Comparison of ENCODE assay signal across 8 cellular contexts in the genomic region with DNA sequence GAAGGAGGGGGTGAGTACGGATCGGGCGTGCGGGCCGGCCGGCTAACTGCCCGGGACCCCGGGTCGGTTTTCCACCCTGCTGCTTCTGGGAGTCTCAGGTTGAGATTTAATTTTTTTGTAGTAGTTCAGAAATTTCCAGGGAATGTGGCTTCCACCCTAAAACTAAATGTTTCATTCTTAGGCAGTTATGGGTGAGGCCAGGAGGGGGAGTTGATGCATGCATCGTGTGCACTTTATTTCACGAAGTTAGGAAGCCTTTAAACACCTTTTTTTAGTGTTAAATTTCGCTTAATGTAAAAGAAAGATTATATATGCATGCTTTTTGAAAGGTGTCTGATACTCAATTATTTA. TPM values are rescaled to one million over a fixed set of nuclear protein-coding genes. Genes with fewer than 3 reads are reported as not detected.
DNase-seq lines count a peak whose midpoint lies in the region; ATAC-seq and TF ChIP-seq lines count a peak whose summit lies in the region.

No MANE protein-coding gene starts in this region.

- DNase-seq in SKM-1 treated with dmso at 0.1 percent for 144 hours (lab: John Stamatoyannopoulos, UW; ENCODE audit: unreplicated experiment) (peak; percentile 54), SKM-1 (lab: John Stamatoyannopoulos, UW; ENCODE audit: unreplicated experiment) (no peak), suprapubic skin (ENCODE audit: low spot score in 2 of 2) (no peak), NCI-H1092 (lab: John Stamatoyannopoulos, UW) (no peak)
- DNase-seq in activated CD4-positive, alpha-beta memory T cell treated with anti-CD3 and anti-CD28 coated beads, Interleukin-2, amount 10 ng/mL, durations not matched to agents 7 days and 5 days: no peak
- DNase-seq in activated effector memory CD4-positive, alpha-beta T cell treated with Interleukin-2 at 50 U/mL for 16 hours: no peak

- H3K9ac ChIP-seq in iPS-18a (ENCODE audit: low read length): peak overlapping the region; percentile 87

- no peaks in the 10 kb centered on the region for H3K27me3 ChIP-seq in iPS-18a (ENCODE audit: control insufficient read depth, insufficient read depth, low read length)
- no peaks in the 10 kb centered on the region for H3K27me3 ChIP-seq in suprapubic skin

- TF ChIP-seq CTCF in suprapubic skin (IDR thresholded peaks at IDR 0.05): peak in 1 of 2 donors; percentile 26

- peaks cover 53% of the 10 kb centered on the region for H3K36me3 Mint-ChIP-seq in activated CD4-positive, alpha-beta memory T cell treated with anti-CD3 and anti-CD28 coated beads, Interleukin-2, amount 10 ng/mL, durations not matched to agents 7 days and 5 days (ENCODE audit: low read depth)

- no peak overlapping the region for H3K27ac ChIP-seq in iPS-18a (ENCODE audit: low read length)
- peak overlapping the region; percentile 95 for H3K27ac ChIP-seq in suprapubic skin

- H3K4me1 Mint-ChIP-seq in activated CD4-positive, alpha-beta memory T cell treated with anti-CD3 and anti-CD28 coated beads, Interleukin-2, amount 10 ng/mL, durations not matched to agents 7 days and 5 days: peaks cover 69% of the 10 kb centered on the region

- H3K9me3 ChIP-seq in iPS-18a (ENCODE audit: control insufficient read depth, low read depth, low read length) (no peaks in the 10 kb centered on the region), suprapubic skin (no peaks in the 10 kb centered on the region)

- H3K36me3 ChIP-seq in iPS-18a (ENCODE audit: control insufficient read depth, low read depth, low read length) (peaks cover 42% of the 10 kb centered on the region), suprapubic skin (peaks cover 46% of the 10 kb centered on the region)

- TF ChIP-seq POLR2A in suprapubic skin (IDR thresholded peaks at IDR 0.05): no peak

- POLR2A ChIA-PET in activated CD4-positive, alpha-beta memory T cell treated with anti-CD3 and anti-CD28 coated beads, Interleukin-2, amount 10 ng/mL, durations not matched to agents 7 days and 5 days (lab: Charles Lee): interaction anchor here (0.9 to 7.0 kb wide), 7 partner anchors 10 to 119 kb away, joined by 3 to 77 read pairs (median 9); a partner anchor contains a TSS

- H3K4me3 ChIP-seq in iPS-18a (ENCODE audit: low read length): peak overlapping the region; percentile 94
- H3K4me3 ChIP-seq in suprapubic skin: peak overlapping the region; percentile 100

- TF ChIP-seq EP300 in suprapubic skin (IDR thresholded peaks at IDR 0.05): no peak

- peak overlapping the region; percentile 81 for H3K27ac Mint-ChIP-seq in activated CD4-positive, alpha-beta memory T cell treated with anti-CD3 and anti-CD28 coated beads, Interleukin-2, amount 10 ng/mL, durations not matched to agents 7 days and 5 days

- peak overlapping the region; percentile 97 for H3K4me3 Mint-ChIP-seq in activated CD4-positive, alpha-beta memory T cell treated with anti-CD3 and anti-CD28 coated beads, Interleukin-2, amount 10 ng/mL, durations not matched to agents 7 days and 5 days

- no peak for ATAC-seq in GM21528 (IDR thresholded peaks at IDR 0.05; ENCODE audit: low FRiP score, unreplicated experiment)

- H3K9me3 Mint-ChIP-seq in activated CD4-positive, alpha-beta memory T cell treated with anti-CD3 and anti-CD28 coated beads, Interleukin-2, amount 10 ng/mL, durations not matched to agents 7 days and 5 days: no peaks in the 10 kb centered on the region

- CTCF ChIA-PET in activated CD4-positive, alpha-beta memory T cell treated with anti-CD3 and anti-CD28 coated beads, Interleukin-2, amount 10 ng/mL, durations not matched to agents 7 days and 5 days (lab: Charles Lee): interaction anchor here (0.9 to 4.6 kb wide), 9 partner anchors 10 to 156 kb away, joined by 3 to 36 read pairs (median 3); a partner anchor contains a TSS

- WGBS in suprapubic skin: 2% methylated on average over 10 of the region's 12 CpGs

- H3K4me1 ChIP-seq in iPS-18a (ENCODE audit: control insufficient read depth, low read depth, low read length) (peaks cover 5% of the 10 kb centered on the region), suprapubic skin (peaks cover 39% of the 10 kb centered on the region)

- H3K27me3 Mint-ChIP-seq in activated CD4-positive, alpha-beta memory T cell treated with anti-CD3 and anti-CD28 coated beads, Interleukin-2, amount 10 ng/mL, durations not matched to agents 7 days and 5 days: no peaks in the 10 kb centered on the region

RNA-seq across cellular contexts. Expression of a gene that starts 0.9 kb away (rescaled TPM):
- 100 to 1,000 TPM; 112 to 115 TPM for total RNA-seq in activated CD4-positive, alpha-beta memory T cell treated with anti-CD3 and anti-CD28 coated beads, Interleukin-2, amount 10 ng/mL, durations not matched to agents 7 days and 5 days
- 100 to 1,000 TPM in 1 of 4 donors, 10 to 100 TPM in 3; 57.2 to 119 (median 72.7) TPM for total RNA-seq in suprapubic skin

RNA-seq across cellular contexts. Expression of a gene that starts 8.3 kb away (rescaled TPM):
- total RNA-seq in activated CD4-positive, alpha-beta memory T cell treated with anti-CD3 and anti-CD28 coated beads, Interleukin-2, amount 10 ng/mL, durations not matched to agents 7 days and 5 days: 10 to 100 TPM; 80.8 to 81.9 TPM
- 1 to 10 TPM; 3.4 to 8.9 (median 6.1) TPM for total RNA-seq in suprapubic skin

RNA-seq across cellular contexts. Expression of a gene that starts 15.9 kb away (rescaled TPM):
- 10 to 100 TPM; 65.6 to 65.8 TPM for total RNA-seq in activated CD4-positive, alpha-beta memory T cell treated with anti-CD3 and anti-CD28 coated beads, Interleukin-2, amount 10 ng/mL, durations not matched to agents 7 days and 5 days
- total RNA-seq in suprapubic skin: 10 to 100 TPM; 22.9 to 50.3 (median 28.3) TPM

RNA-seq across cellular contexts. Expression of a gene that starts 51.7 kb away (rescaled TPM):
- total RNA-seq in activated CD4-positive, alpha-beta memory T cell treated with anti-CD3 and anti-CD28 coated beads, Interleukin-2, amount 10 ng/mL, durations not matched to agents 7 days and 5 days: 10 to 100 TPM; 20.6 to 23.3 TPM
- total RNA-seq in suprapubic skin: 10 to 100 TPM; 16.1 to 24.3 (median 19.3) TPM

Comparison
In these comparisons a context has a peak if more than half of its experiments do, and no peak if none do; other contexts are left out.
1. RNA of a gene that starts 8.3 kb away (total RNA-seq): 80.8 to 81.9 TPM in activated CD4-positive, alpha-beta memory T cell treated with anti-CD3 and anti-CD28 coated beads, Interleukin-2, amount 10 ng/mL, durations not matched to agents 7 days and 5 days; 3.4 to 8.9 TPM in suprapubic skin; every median in the first group is over 4 times any median in the second.